Comparison of ENCODE assay signal across 26 cellular contexts in genomic region chr9:35571113-35571512, GRCh38. TPM values are rescaled to one million over a fixed set of nuclear protein-coding genes. Genes with fewer than 3 reads are reported as not detected.
DNase-seq lines count a peak whose midpoint lies in the region; ATAC-seq and TF ChIP-seq lines count a peak whose summit lies in the region.
"Had no signal": no experiment of that assay in that cellular context is flagged by ENCODE, and none has a peak within 500 bp of the region (broad histone marks: within the 10 kb centered on the region; RNA-seq: fewer than 3 reads in every experiment).

No MANE protein-coding gene starts in this region.

- CTCF ChIA-PET in CD8-positive, alpha-beta T cell (lab: Charles Lee): no interaction called here
- CTCF ChIA-PET in activated CD8-positive, alpha-beta T cell treated with anti-CD3 and anti-CD28 coated beads for 36 hours (lab: Charles Lee): interaction anchor here (0.7 to 3.6 kb wide), 3 partner anchors 17 to 29 kb away, joined by 3 to 19 read pairs (median 4); no protein-coding TSS in a partner anchor

- no peaks in the 10 kb centered on the region for H3K27me3 ChIP-seq in CD8-positive, alpha-beta T cell (ENCODE audit: insufficient read depth, low read length)
- no peaks in the 10 kb centered on the region for H3K27me3 ChIP-seq in colonic mucosa
- no peaks in the 10 kb centered on the region for H3K27me3 ChIP-seq in dorsolateral prefrontal cortex
- H3K27me3 ChIP-seq: BE2C, gastroesophageal sphincter had no signal

- H3K9me3 Mint-ChIP-seq in T-helper 1 cell treated with Interleukin-12 subunit alpha and Interleukin-12 subunit beta and Interleukin-4 antibody, amounts not matched to agents 30 μg/mL and 1 μg/mL, for 36 hours: no peaks in the 10 kb centered on the region
- H3K9me3 Mint-ChIP-seq in CD8-positive, alpha-beta T cell: no peaks in the 10 kb centered on the region
- H3K9me3 Mint-ChIP-seq in activated CD8-positive, alpha-beta T cell treated with anti-CD3 and anti-CD28 coated beads for 36 hours: no peaks in the 10 kb centered on the region
- H3K9me3 Mint-ChIP-seq in immature natural killer cell: no peaks in the 10 kb centered on the region
- H3K9me3 Mint-ChIP-seq: neural crest cell had no signal

- no peak for TF ChIP-seq CTCF in CD8-positive, alpha-beta T cell (IDR thresholded peaks at IDR 0.05)
- no peak for TF ChIP-seq CTCF in activated CD8-positive, alpha-beta T cell treated with anti-CD3 and anti-CD28 coated beads for 36 hours (IDR thresholded peaks at IDR 0.05)
- TF ChIP-seq CTCF in colonic mucosa (IDR thresholded peaks at IDR 0.05): no peak
- TF ChIP-seq CTCF in dorsolateral prefrontal cortex (IDR thresholded peaks at IDR 0.05 in 54 of 56, conservative IDR thresholded peaks at IDR 0.05 in 2 of 56; ENCODE audit: low read depth in 1 of 56, partially characterized antibody in 56 of 56): no peak

- intact Hi-C loops in CD8-positive, alpha-beta T cell (cut with DNase I, micrococcal nuclease): no loop called here
- intact Hi-C loops in activated CD8-positive, alpha-beta T cell treated with anti-CD3 and anti-CD28 coated beads for 36 hours (cut with micrococcal nuclease): no loop called here
- intact Hi-C loops in colonic mucosa (cut with DNase I): no loop called here
- intact Hi-C loops in dorsolateral prefrontal cortex (cut with DNase I): no loop called here

- no peak overlapping the region for H3K27ac ChIP-seq in CD8-positive, alpha-beta T cell (ENCODE audit: low read depth, low read length)
- H3K27ac ChIP-seq in colonic mucosa (no peak overlapping the region), dorsolateral prefrontal cortex (no peak overlapping the region)
- H3K27ac ChIP-seq: 22Rv1, gastroesophageal sphincter, prostate gland had no signal

- H3K36me3 Mint-ChIP-seq in T-helper 1 cell treated with Interleukin-12 subunit alpha and Interleukin-12 subunit beta and Interleukin-4 antibody, amounts not matched to agents 30 μg/mL and 1 μg/mL, for 36 hours (ENCODE audit: low read depth): no peaks in the 10 kb centered on the region
- H3K36me3 Mint-ChIP-seq in CD8-positive, alpha-beta T cell: no peaks in the 10 kb centered on the region
- peaks cover 8% of the 10 kb centered on the region for H3K36me3 Mint-ChIP-seq in activated CD8-positive, alpha-beta T cell treated with anti-CD3 and anti-CD28 coated beads for 36 hours (ENCODE audit: low read depth)
- no peaks in the 10 kb centered on the region for H3K36me3 Mint-ChIP-seq in immature natural killer cell

- no peak overlapping the region for H3K9ac ChIP-seq in colonic mucosa (ENCODE audit: low read depth in 2 of 2, low read length in 2 of 2)

- H3K27ac Mint-ChIP-seq in T-helper 1 cell treated with Interleukin-12 subunit alpha and Interleukin-12 subunit beta and Interleukin-4 antibody, amounts not matched to agents 30 μg/mL and 1 μg/mL, for 36 hours: peak overlapping the region; percentile 88
- peak overlapping the region; percentile 55 for H3K27ac Mint-ChIP-seq in CD8-positive, alpha-beta T cell
- H3K27ac Mint-ChIP-seq in activated CD8-positive, alpha-beta T cell treated with anti-CD3 and anti-CD28 coated beads for 36 hours: peak overlapping the region; percentile 98
- H3K27ac Mint-ChIP-seq in immature natural killer cell: peak overlapping the region; percentile 80 to 94 (median 88)

- peak overlapping the region; percentile 29 for H3K4me3 Mint-ChIP-seq in T-helper 1 cell treated with Interleukin-12 subunit alpha and Interleukin-12 subunit beta and Interleukin-4 antibody, amounts not matched to agents 30 μg/mL and 1 μg/mL, for 36 hours
- no peak overlapping the region for H3K4me3 Mint-ChIP-seq in CD8-positive, alpha-beta T cell
- peak overlapping the region; percentile 41 for H3K4me3 Mint-ChIP-seq in activated CD8-positive, alpha-beta T cell treated with anti-CD3 and anti-CD28 coated beads for 36 hours
- peak overlapping the region; percentile 23 to 70 (median 47) for H3K4me3 Mint-ChIP-seq in immature natural killer cell
- H3K4me3 Mint-ChIP-seq: neural crest cell had no signal

- no peaks in the 10 kb centered on the region for H3K36me3 ChIP-seq in CD8-positive, alpha-beta T cell (ENCODE audit: insufficient read depth, low read length)
- no peaks in the 10 kb centered on the region for H3K36me3 ChIP-seq in colonic mucosa
- H3K36me3 ChIP-seq: BE2C, gastroesophageal sphincter, prostate gland had no signal

- H3K4me1 ChIP-seq in CD8-positive, alpha-beta T cell (ENCODE audit: insufficient read depth, low read length): no peaks in the 10 kb centered on the region
- no peaks in the 10 kb centered on the region for H3K4me1 ChIP-seq in colonic mucosa
- H3K4me1 ChIP-seq: BE2C, gastroesophageal sphincter, prostate gland had no signal

- no peaks in the 10 kb centered on the region for H3K27me3 Mint-ChIP-seq in T-helper 1 cell treated with Interleukin-12 subunit alpha and Interleukin-12 subunit beta and Interleukin-4 antibody, amounts not matched to agents 30 μg/mL and 1 μg/mL, for 36 hours (ENCODE audit: low read depth)
- no peaks in the 10 kb centered on the region for H3K27me3 Mint-ChIP-seq in CD8-positive, alpha-beta T cell (ENCODE audit: low read depth)
- H3K27me3 Mint-ChIP-seq in activated CD8-positive, alpha-beta T cell treated with anti-CD3 and anti-CD28 coated beads for 36 hours: no peaks in the 10 kb centered on the region
- no peaks in the 10 kb centered on the region for H3K27me3 Mint-ChIP-seq in immature natural killer cell (ENCODE audit: low read depth in 3 of 3)

- H3K9me3 ChIP-seq in CD8-positive, alpha-beta T cell (ENCODE audit: low read length): no peaks in the 10 kb centered on the region
- H3K9me3 ChIP-seq in colonic mucosa: no peaks in the 10 kb centered on the region
- H3K9me3 ChIP-seq: BE2C, gastroesophageal sphincter, prostate gland had no signal

- DNase-seq in T-helper 1 cell: no peak
- DNase-seq in CD8-positive, alpha-beta T cell: no peak
- DNase-seq in activated CD8-positive, alpha-beta T cell treated with anti-CD3 and anti-CD28 coated beads for 36 hours: no peak
- DNase-seq in immature natural killer cell: no peak
- no peak for DNase-seq in colonic mucosa
- DNase-seq in activated effector memory CD4-positive, alpha-beta T cell treated with Interleukin-2 at 50 U/mL for 16 hours: no peak
- no peak for DNase-seq in dorsolateral prefrontal cortex
- DNase-seq: activated CD8-positive, alpha-beta memory T cell treated with anti-CD3 and anti-CD28 coated beads, Interleukin-2, amount 50 U/mL, for 4 hours; BE2C; DMS 273 treated with DMSO at 0.1 percent for 48 hours; GF-D8; NCI-H1417 treated with DMSO at 0.1 percent for 48 hours; NCI-H2171; NCI-H526 treated with DMSO at 0.1 percent for 48 hours; SHP77; stimulated activated CD4-positive, alpha-beta T cell treated with anti-CD3 and anti-CD28 coated beads, Interleukin-4, amount 100 ng/mL, for 1 hour; substantia nigra had no signal

- no peak overlapping the region for H3K4me3 ChIP-seq in CD8-positive, alpha-beta T cell (ENCODE audit: low read depth, low read length)
- H3K4me3 ChIP-seq in colonic mucosa: no peak overlapping the region
- H3K4me3 ChIP-seq in dorsolateral prefrontal cortex: no peak overlapping the region
- H3K4me3 ChIP-seq: gastroesophageal sphincter, prostate gland, skin epidermis had no signal

- no peak for ATAC-seq in CD8-positive, alpha-beta T cell
- peak; percentile 79 for ATAC-seq in activated CD8-positive, alpha-beta T cell treated with anti-CD3 and anti-CD28 coated beads for 36 hours
- ATAC-seq: esophagus mucosa, gastroesophageal sphincter, HCT116, HepG2 had no signal

- H3K4me1 Mint-ChIP-seq in T-helper 1 cell treated with Interleukin-12 subunit alpha and Interleukin-12 subunit beta and Interleukin-4 antibody, amounts not matched to agents 30 μg/mL and 1 μg/mL, for 36 hours (ENCODE audit: low read depth): peaks cover 25% of the 10 kb centered on the region
- peaks cover 10% of the 10 kb centered on the region for H3K4me1 Mint-ChIP-seq in CD8-positive, alpha-beta T cell (ENCODE audit: low read depth)
- peaks cover 38% of the 10 kb centered on the region for H3K4me1 Mint-ChIP-seq in activated CD8-positive, alpha-beta T cell treated with anti-CD3 and anti-CD28 coated beads for 36 hours (ENCODE audit: low read depth)
- peaks cover 20 to 26% of the 10 kb centered on the region in 2 donors for H3K4me1 Mint-ChIP-seq in immature natural killer cell
- H3K4me1 Mint-ChIP-seq: neural crest cell had no signal

- POLR2A ChIA-PET in CD8-positive, alpha-beta T cell (lab: Charles Lee): no interaction called here
- POLR2A ChIA-PET in activated CD8-positive, alpha-beta T cell treated with anti-CD3 and anti-CD28 coated beads for 36 hours (lab: Charles Lee): no interaction called here

RNA-seq across cellular contexts. Expression of gene TESK1, which starts 33.9 kb away (rescaled TPM):
- 10 to 100 TPM; 18.0 to 19.6 TPM for total RNA-seq in CD8-positive, alpha-beta T cell
- 10 to 100 TPM; 26.1 to 26.9 TPM for total RNA-seq in activated CD8-positive, alpha-beta T cell treated with anti-CD3 and anti-CD28 coated beads for 36 hours
- polyA plus RNA-seq in immature natural killer cell: 10 to 100 TPM in 1 of 3 donors, 1 to 10 TPM in 2; 6.5 to 23.7 (median 8.1) TPM
- total RNA-seq in colonic mucosa (10 to 100 TPM; 34.3 to 41.1 TPM), dorsolateral prefrontal cortex (10 to 100 TPM; 37.3 to 76.3 (median 48.8) TPM)

RNA-seq across cellular contexts. Expression of gene CD72, which starts 47.1 kb away (rescaled TPM):
- 1 to 10 TPM; 2.9 to 5.7 TPM for total RNA-seq in CD8-positive, alpha-beta T cell
- 10 to 100 TPM; 13.1 to 15.5 TPM for total RNA-seq in activated CD8-positive, alpha-beta T cell treated with anti-CD3 and anti-CD28 coated beads for 36 hours
- polyA plus RNA-seq in immature natural killer cell: 10 to 100 TPM in 2 of 3 donors, 1 to 10 TPM in 1; 6.2 to 18.4 (median 10.1) TPM
- total RNA-seq in colonic mucosa (1 to 10 TPM in 1 of 2 donors, under 1 TPM in 1; 0.69 to 2.7 TPM), dorsolateral prefrontal cortex (1 to 10 TPM in 110 of 120 experiments, under 1 TPM in 10; 0.48 to 5.7 (median 2.3) TPM)
